In the genomic region with DNA sequence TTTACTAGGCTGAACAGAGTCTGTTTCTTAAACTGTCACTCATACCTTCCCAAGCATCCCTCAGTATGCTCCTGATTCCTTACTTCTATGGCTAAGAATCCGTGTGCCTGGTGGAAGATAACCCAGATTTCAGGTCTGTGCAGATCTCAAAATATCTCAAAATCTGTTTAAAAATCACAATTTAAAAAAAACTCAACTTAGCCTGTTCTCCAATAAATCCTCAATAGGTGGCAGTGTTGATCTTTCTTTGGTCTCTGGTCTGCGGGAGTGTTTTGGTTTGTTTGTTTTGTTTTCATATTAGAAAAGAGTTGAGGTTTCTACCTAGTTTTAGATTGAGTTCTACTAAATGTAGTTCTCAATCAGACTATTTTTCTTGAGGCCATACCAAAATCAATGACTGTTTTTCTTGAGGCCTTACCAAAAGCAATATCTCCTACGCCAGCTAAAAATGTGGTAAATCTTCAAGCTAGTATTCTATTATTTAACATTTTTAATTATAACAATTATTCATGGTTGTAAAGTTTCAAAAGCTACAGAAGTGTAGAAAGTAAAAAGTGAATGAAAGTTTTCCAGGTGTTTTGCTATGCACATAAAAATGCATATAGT, we compare ENCODE assay signal across 9 cellular contexts. TPM values are rescaled to one million over a fixed set of nuclear protein-coding genes. Genes with fewer than 3 reads are reported as not detected.
DNase-seq lines count a peak whose midpoint lies in the region; ATAC-seq, FAIRE-seq and TF ChIP-seq lines count a peak whose summit lies in the region.
"Had no signal": no experiment of that assay in that cellular context is flagged by ENCODE, and none has a peak within 500 bp of the region (broad histone marks: within the 10 kb centered on the region; RNA-seq: fewer than 3 reads in every experiment).

No MANE protein-coding gene starts in this region.

- no peaks in the 10 kb centered on the region for H3K79me2 ChIP-seq in K562 (ENCODE audit: control insufficient read depth, insufficient read depth, low read length)

- H3K36me3 ChIP-seq in K562 (ENCODE audit: control insufficient read depth, insufficient read depth, low read length) (no peaks in the 10 kb centered on the region), lower lobe of right lung (no peaks in the 10 kb centered on the region)

- in situ Hi-C loops in K562 (cut with MboI), result no loop called here

- POLR2A ChIA-PET in K562 (lab: Yijun Ruan, JAX), result interaction anchor here (0.7 to 2.5 kb wide), 2 partner anchors 10 to 25 kb away, joined by 3 to 10 read pairs; no protein-coding TSS in a partner anchor

- H3K4me1 ChIP-seq in K562 (replicated peaks in 1 of 2; ENCODE audit: control insufficient read depth in 2 of 2, insufficient read depth in 2 of 2, low read length in 2 of 2) (peaks cover 0 to 2% of the 10 kb centered on the region in 2 experiments; a peak in 1 of 5 replicates), lower lobe of right lung (no peaks in the 10 kb centered on the region)

- intact Hi-C loops in K562 (cut with micrococcal nuclease), result loop anchor here (5.0 to 10.0 kb wide), 4 partner anchors 99 to 1162 kb away; no protein-coding TSS in a partner anchor
- intact Hi-C loops in lower lobe of right lung (cut with DNase I), result no loop called here

- no peaks in the 10 kb centered on the region for H4K20me1 ChIP-seq in K562 (replicated peaks; ENCODE audit: control insufficient read depth, insufficient read depth, low read length)

- H3K27ac ChIP-seq in K562 (ENCODE audit: extremely low read depth, low read depth, low read length) (no peak overlapping the region), lower lobe of right lung (no peak overlapping the region)
- H3K27ac ChIP-seq: epithelial cell of prostate had no signal

- 30% methylated on average over 3 of the region's 3 CpGs for WGBS in K562 (ENCODE audit: insufficient coverage, low coverage, missing lambda C conversion rate)

- no peak overlapping the region for H3K4me2 ChIP-seq in K562 (ENCODE audit: insufficient read depth, low read length)

- TF ChIP-seq RAD21 in K562 (CRISPR knock-in tag; conservative IDR thresholded peaks at IDR 0.05 in 1 of 2, IDR thresholded peaks at IDR 0.05 in 1 of 2), result peak; percentile 71 to 77

- no peaks in the 10 kb centered on the region for H3K9me3 ChIP-seq in K562 (replicated peaks; ENCODE audit: control insufficient read depth, insufficient read depth, low read depth, low read length)
- H3K9me3 ChIP-seq in lower lobe of right lung, result no peaks in the 10 kb centered on the region

- H3K4me3 ChIP-seq in K562, result no peak overlapping the region
- H3K4me3 ChIP-seq in lower lobe of right lung, result no peak overlapping the region

- peak; percentile 35; the same call in 1 of the 2 replicates for TF ChIP-seq CTCF in GM12874 (IDR thresholded peaks at IDR 0.05; ENCODE audit: insufficient read depth, low read depth, low read length)
- peak; percentile 43 to 85 (median 62); a peak in 5 of 6 replicates for TF ChIP-seq CTCF in K562 (IDR thresholded peaks at IDR 0.05 in 2 of 3, conservative IDR thresholded peaks at IDR 0.05 in 1 of 3; ENCODE audit: insufficient read depth in 2 of 3, low read depth in 1 of 3, low read length in 3 of 3)
- TF ChIP-seq CTCF in lower lobe of right lung (IDR thresholded peaks at IDR 0.05), result peak; percentile 47

- no peak overlapping the region for H3K9ac ChIP-seq in K562 (ENCODE audit: insufficient read depth in 1 of 2, low read depth in 2 of 2, low read length in 2 of 2)

- no peak overlapping the region for H2AFZ ChIP-seq in K562 (ENCODE audit: low read depth, low read length)

- TF ChIP-seq EP300 in K562 (IDR thresholded peaks at IDR 0.05; ENCODE audit: low read length), result no peak

- FAIRE-seq in K562 (lab: Jason Lieb, UNC), result peak; percentile 72

- peak; percentile 67 for DNase-seq in AG08395 (ENCODE audit: low spot score)
- peak; percentile 47 for DNase-seq in NCI-H2029 treated with DMSO at 0.1 percent for 48 hours (lab: John Stamatoyannopoulos, UW)
- DNase-seq in K562 (ENCODE audit: extremely low read depth in 1 of 4, low spot score in 3 of 4), result peak in 2 of 4 experiments; percentile 37 to 56
- DNase-seq in lower lobe of right lung, result no peak
- DNase-seq in OCI-M2 (lab: John Stamatoyannopoulos, UW; ENCODE audit: unreplicated experiment), result no peak

- peak; percentile 54 for ATAC-seq in K562
- ATAC-seq in lower lobe of right lung, result no peak
- ATAC-seq in activated CD4-positive, CD25-positive, alpha-beta regulatory T cell treated with anti-CD3 and anti-CD28 coated beads, Interleukin-2, amount 50 U/mL, for 24 hours, result no peak
- no peak for ATAC-seq in HG02973 (IDR thresholded peaks at IDR 0.05; ENCODE audit: unreplicated experiment)

- no TSS peak for BruUV-seq in K562 (replicated peaks; lab: Mats Ljungman, UMichigan)

- H3K9me1 ChIP-seq in K562 (ENCODE audit: control insufficient read depth, insufficient read depth, low read length), result no peaks in the 10 kb centered on the region

- CTCF ChIA-PET in K562 (lab: Yijun Ruan, JAX; ENCODE audit: low intra/inter-chr PET ratio), result interaction anchor here (0.6 to 1.2 kb wide), 5 partner anchors 366 to 1439 kb away, joined by 3 to 4 read pairs (median 3); partner anchors contain the start of gene ANKS6

- TF ChIP-seq POLR2A in K562 (conservative IDR thresholded peaks at IDR 0.05), result no peak

- H3K27me3 ChIP-seq in K562 (ENCODE audit: control insufficient read depth in 2 of 2, insufficient read depth in 2 of 2, low read length in 2 of 2) (no peaks in the 10 kb centered on the region), lower lobe of right lung (ENCODE audit: low read depth) (no peaks in the 10 kb centered on the region)

TF ChIP-seq in K562, 482 proteins besides CTCF, POLR2A, EP300 and RAD21 (continues in another document):
- TF ChIP-seq SMC3 (conservative IDR thresholded peaks at IDR 0.05; ENCODE audit: insufficient read depth, low read depth, low read length), result 0 out of 2 replicates have a peak, but pooled peaks have one; percentile 6

RNA-seq across cellular contexts. Expression of gene TGFBR1, which starts 57.9 kb away (rescaled TPM):
- 128 and 138 TPM in 2 replicates for total RNA-seq in K562 (2011; cell fraction: chromatin; rRNA removed; ENCODE audit: low replicate concordance)
- 54.0 and 59.5 TPM in 2 replicates for total RNA-seq in K562 (2011; cell fraction: nucleolus; rRNA removed)
- 105 and 166 TPM in 2 replicates for total RNA-seq in K562 (2011; cell fraction: nucleoplasm; rRNA removed)
- 22.0 and 23.8 TPM in 2 replicates for total RNA-seq in K562 (2014; rRNA removed)
- total RNA-seq in K562 (2014; rRNA removed; fragmentation: Illumina TruSeq; extraction: Trizol), result 43.7 and 52.6 TPM in 2 replicates
- total RNA-seq in K562 (2015; rRNA removed; fragmentation: Illumina TruSeq; extraction: Trizol), result 39.6 and 42.7 TPM in 2 replicates
- total RNA-seq in K562 (2021), result 47.1 and 51.9 TPM in 2 replicates
- polyA plus RNA-seq in K562 (2011; rRNA removed), result 60.6 and 62.4 TPM in 2 replicates
- 26.0 and 33.7 TPM in 2 replicates for polyA plus RNA-seq in K562 (2011; cell fraction: cytosol; rRNA removed)
- 34.5 and 36.0 TPM in 2 replicates for polyA plus RNA-seq in K562 (2011; cell fraction: nucleus; rRNA removed)
- polyA plus RNA-seq in K562 (2012), result 21.8 and 26.0 TPM in 2 replicates
- 21.0 and 22.9 TPM in 2 replicates for polyA plus RNA-seq in K562 (2014; fragmentation: Illumina TruSeq; extraction: Trizol)
- polyA plus RNA-seq in K562 (2014; fragmentation: Nextera tagmentation; extraction: Ambion mirVana), result 10 to 100 TPM; 15.9 to 57.6 TPM
- polyA plus RNA-seq in K562 (2014; rRNA removed), result 14.0 and 15.5 TPM in 2 replicates
- polyA minus RNA-seq in K562 (2011; rRNA and poly(A)+ RNA removed), result 200 and 204 TPM in 2 replicates
- polyA minus RNA-seq in K562 (2011; cell fraction: cytosol; rRNA and poly(A)+ RNA removed), result 71.2 and 76.9 TPM in 2 replicates
- 21.1 and 40.8 TPM in 2 replicates for polyA minus RNA-seq in K562 (2011; cell fraction: nucleus; rRNA and poly(A)+ RNA removed)
- total RNA-seq in lower lobe of right lung, result 78.8 TPM

RNA-seq across cellular contexts. Expression of gene ALG2, which starts 58.9 kb away (rescaled TPM):
- total RNA-seq in K562 (2011; cell fraction: chromatin; rRNA removed; ENCODE audit: low replicate concordance), result 32.6 and 41.8 TPM in 2 replicates
- total RNA-seq in K562 (2011; cell fraction: nucleolus; rRNA removed), result 42.9 and 43.7 TPM in 2 replicates
- 40.1 and 41.9 TPM in 2 replicates for total RNA-seq in K562 (2011; cell fraction: nucleoplasm; rRNA removed)
- 17.8 and 20.6 TPM in 2 replicates for total RNA-seq in K562 (2014; rRNA removed)
- total RNA-seq in K562 (2014; rRNA removed; fragmentation: Illumina TruSeq; extraction: Trizol), result 24.3 and 24.7 TPM in 2 replicates
- total RNA-seq in K562 (2015; rRNA removed; fragmentation: Illumina TruSeq; extraction: Trizol), result 23.8 and 25.2 TPM in 2 replicates
- 17.2 and 18.2 TPM in 2 replicates for total RNA-seq in K562 (2021)
- 41.9 and 44.4 TPM in 2 replicates for polyA plus RNA-seq in K562 (2011; rRNA removed)
- polyA plus RNA-seq in K562 (2011; cell fraction: cytosol; rRNA removed), result 25.6 and 30.4 TPM in 2 replicates
- 34.9 and 41.2 TPM in 2 replicates for polyA plus RNA-seq in K562 (2011; cell fraction: nucleus; rRNA removed)
- polyA plus RNA-seq in K562 (2012), result 15.8 and 24.9 TPM in 2 replicates
- 23.7 and 28.7 TPM in 2 replicates for polyA plus RNA-seq in K562 (2014; fragmentation: Illumina TruSeq; extraction: Trizol)
- 1 to 10 TPM; 4.9 to 7.3 TPM for polyA plus RNA-seq in K562 (2014; fragmentation: Nextera tagmentation; extraction: Ambion mirVana)
- 18.1 and 20.2 TPM in 2 replicates for polyA plus RNA-seq in K562 (2014; rRNA removed)
- 27.3 and 28.5 TPM in 2 replicates for polyA minus RNA-seq in K562 (2011; rRNA and poly(A)+ RNA removed)
- 11.8 and 12.3 TPM in 2 replicates for polyA minus RNA-seq in K562 (2011; cell fraction: cytosol; rRNA and poly(A)+ RNA removed)
- 13.5 and 24.4 TPM in 2 replicates for polyA minus RNA-seq in K562 (2011; cell fraction: nucleus; rRNA and poly(A)+ RNA removed)
- total RNA-seq in lower lobe of right lung, result 35.4 TPM

RNA-seq across cellular contexts. Expression of gene SEC61B, which starts 59.2 kb away (rescaled TPM):
- total RNA-seq in K562 (2011; cell fraction: chromatin; rRNA removed; ENCODE audit: low replicate concordance), result 18.6 and 28.3 TPM in 2 replicates
- total RNA-seq in K562 (2011; cell fraction: nucleolus; rRNA removed), result 17.2 and 19.5 TPM in 2 replicates
- 33.0 and 51.6 TPM in 2 replicates for total RNA-seq in K562 (2011; cell fraction: nucleoplasm; rRNA removed)
- total RNA-seq in K562 (2014; rRNA removed) (147 and 158 TPM in 2 replicates), K562 (2014; rRNA removed; fragmentation: Illumina TruSeq; extraction: Trizol) (166 and 177 TPM in 2 replicates), K562 (2015; rRNA removed; fragmentation: Illumina TruSeq; extraction: Trizol) (218 and 221 TPM in 2 replicates), K562 (2021) (172 and 185 TPM in 2 replicates), lower lobe of right lung (111 TPM)
- polyA plus RNA-seq in K562 (2011; rRNA removed) (168 and 177 TPM in 2 replicates), K562 (2014; fragmentation: Illumina TruSeq; extraction: Trizol) (214 and 271 TPM in 2 replicates), K562 (2014; fragmentation: Nextera tagmentation; extraction: Ambion mirVana) (100 to 1,000 TPM in 1 of 2 experiments, 10 to 100 TPM in 1; 57.8 to 107 TPM), K562 (2014; rRNA removed) (213 and 262 TPM in 2 replicates)
- 277 and 293 TPM in 2 replicates for polyA plus RNA-seq in K562 (2011; cell fraction: cytosol; rRNA removed)
- polyA plus RNA-seq in K562 (2011; cell fraction: nucleus; rRNA removed), result 65.7 and 84.3 TPM in 2 replicates
- polyA plus RNA-seq in K562 (2012), result 336 and 342 TPM in 2 replicates
- polyA minus RNA-seq in K562 (2011; rRNA and poly(A)+ RNA removed), result 64.2 and 69.9 TPM in 2 replicates
- 23.0 and 34.8 TPM in 2 replicates for polyA minus RNA-seq in K562 (2011; cell fraction: cytosol; rRNA and poly(A)+ RNA removed)
- 16.8 and 28.4 TPM in 2 replicates for polyA minus RNA-seq in K562 (2011; cell fraction: nucleus; rRNA and poly(A)+ RNA removed)

Comparison
In these comparisons a context has a peak if more than half of its experiments do, and no peak if none do; other contexts are left out.
1. DNase-seq: peak in AG08395 (single experiment) and NCI-H2029 treated with DMSO at 0.1 percent for 48 hours (single experiment); none in lower lobe of right lung (single experiment) and OCI-M2 (single experiment).
2. Peak in every context shown above with its lines, with median percentiles within 50 percentile points of each other: CTCF ChIP-seq.